In the genomic region with DNA sequence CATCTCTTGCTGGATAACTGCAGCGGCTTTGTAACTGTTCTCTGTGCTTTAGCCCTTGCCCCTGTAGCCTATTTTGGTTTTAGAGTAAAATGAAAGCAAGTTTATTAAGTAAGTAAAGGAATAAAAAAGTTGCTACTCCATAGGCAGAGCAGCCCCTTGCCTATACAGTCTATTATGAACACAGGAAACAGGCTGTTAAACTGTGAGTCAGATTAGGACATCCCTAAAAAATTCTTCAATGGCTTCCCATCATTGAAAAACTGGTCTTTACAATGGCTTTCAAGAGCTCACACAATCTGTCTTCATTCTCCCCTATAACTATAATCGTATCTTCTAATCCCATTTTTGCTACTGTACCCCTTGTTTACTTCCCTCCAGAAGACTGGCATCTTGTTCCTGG, we compare ENCODE assay signal across 21 cellular contexts.
"Had no signal": no experiment of that assay in that cellular context is flagged by ENCODE, and none has a peak within 500 bp of the region (broad histone marks: within the 10 kb centered on the region; RNA-seq: fewer than 3 reads in every experiment).

No MANE protein-coding gene starts in this region.

- H3K27ac Mint-ChIP-seq: stimulated activated memory B cell treated with anti-CD40 and anti-IgM and Interleukin-4, amounts not matched to agents 10 μg/mL and 1 μg/mL and 100 μg/mL, for 72 hours; stimulated activated naive CD8-positive, alpha-beta T cell treated with anti-CD3 and anti-CD28 coated beads, Interleukin-15, Interleukin-2, amounts not matched to agents 100 ng/mL and 50 ng/mL, for 24 hours had no signal

- H3K4me1 ChIP-seq: gastrocnemius medialis, heart right ventricle, spleen, tibial artery, upper lobe of left lung, uterus had no signal

- ATAC-seq: gastrocnemius medialis; heart right ventricle; mucosa of descending colon; naive thymus-derived CD8-positive, alpha-beta T cell; sciatic nerve; stimulated activated memory B cell treated with anti-CD40 and anti-IgM and Interleukin-4, amounts not matched to agents 10 μg/mL and 1 μg/mL and 100 μg/mL, for 72 hours had no signal

- DNase-seq: dorsolateral prefrontal cortex; effector CD8-positive, alpha-beta T cell; gastrocnemius medialis; heart right ventricle; hypothalamus; kidney glomerular epithelial cell; mammary epithelial cell; mucosa of descending colon; naive thymus-derived CD8-positive, alpha-beta T cell; spleen; stimulated activated CD4-positive, alpha-beta T cell treated with anti-CD3 and anti-CD28 coated beads, Interleukin-15, amount 100 ng/mL, for 24 hours; stimulated activated CD4-positive, alpha-beta T cell treated with anti-CD3 and anti-CD28 coated beads, Interleukin-1b, Interleukin-23, amount 100 ng/mL, for 48 hours; stimulated activated CD4-positive, alpha-beta T cell treated with anti-CD3 and anti-CD28 coated beads, Interleukin-4, amount 100 ng/mL, for 24 hours; tibial artery; upper lobe of left lung; uterus had no signal

- H3K4me1 Mint-ChIP-seq: stimulated activated memory B cell treated with anti-CD40 and anti-IgM and Interleukin-4, amounts not matched to agents 10 μg/mL and 1 μg/mL and 100 μg/mL, for 72 hours had no signal

- H3K4me3 Mint-ChIP-seq: naive thymus-derived CD8-positive, alpha-beta T cell; stimulated activated memory B cell treated with anti-CD40 and anti-IgM and Interleukin-4, amounts not matched to agents 10 μg/mL and 1 μg/mL and 100 μg/mL, for 72 hours; stimulated activated naive CD8-positive, alpha-beta T cell treated with anti-CD3 and anti-CD28 coated beads, Interleukin-15, Interleukin-2, amounts not matched to agents 100 ng/mL and 50 ng/mL, for 24 hours had no signal

- H3K27me3 ChIP-seq: dorsolateral prefrontal cortex, gastrocnemius medialis, heart right ventricle, neutrophil, spleen, tibial artery, upper lobe of left lung, uterus had no signal

- H3K9me3 ChIP-seq: gastrocnemius medialis, mucosa of descending colon, neutrophil, tibial artery, upper lobe of left lung, uterus had no signal

- H3K27ac ChIP-seq: coronary artery, dorsolateral prefrontal cortex, gastrocnemius medialis, heart right ventricle, neutrophil, spleen, tibial artery, upper lobe of left lung, uterus had no signal

- H3K27me3 Mint-ChIP-seq: naive thymus-derived CD8-positive, alpha-beta T cell; stimulated activated memory B cell treated with anti-CD40 and anti-IgM and Interleukin-4, amounts not matched to agents 10 μg/mL and 1 μg/mL and 100 μg/mL, for 72 hours; stimulated activated naive CD8-positive, alpha-beta T cell treated with anti-CD3 and anti-CD28 coated beads, Interleukin-15, Interleukin-2, amounts not matched to agents 100 ng/mL and 50 ng/mL, for 24 hours had no signal

- H3K36me3 ChIP-seq: gastrocnemius medialis, neutrophil, upper lobe of left lung, uterus had no signal

- H3K4me3 ChIP-seq: coronary artery, dorsolateral prefrontal cortex, gastrocnemius medialis, heart right ventricle, mucosa of descending colon, spleen, tibial artery, upper lobe of left lung, uterus had no signal
